Comparison of ENCODE assay signal across 22 cellular contexts in the genomic region with DNA sequence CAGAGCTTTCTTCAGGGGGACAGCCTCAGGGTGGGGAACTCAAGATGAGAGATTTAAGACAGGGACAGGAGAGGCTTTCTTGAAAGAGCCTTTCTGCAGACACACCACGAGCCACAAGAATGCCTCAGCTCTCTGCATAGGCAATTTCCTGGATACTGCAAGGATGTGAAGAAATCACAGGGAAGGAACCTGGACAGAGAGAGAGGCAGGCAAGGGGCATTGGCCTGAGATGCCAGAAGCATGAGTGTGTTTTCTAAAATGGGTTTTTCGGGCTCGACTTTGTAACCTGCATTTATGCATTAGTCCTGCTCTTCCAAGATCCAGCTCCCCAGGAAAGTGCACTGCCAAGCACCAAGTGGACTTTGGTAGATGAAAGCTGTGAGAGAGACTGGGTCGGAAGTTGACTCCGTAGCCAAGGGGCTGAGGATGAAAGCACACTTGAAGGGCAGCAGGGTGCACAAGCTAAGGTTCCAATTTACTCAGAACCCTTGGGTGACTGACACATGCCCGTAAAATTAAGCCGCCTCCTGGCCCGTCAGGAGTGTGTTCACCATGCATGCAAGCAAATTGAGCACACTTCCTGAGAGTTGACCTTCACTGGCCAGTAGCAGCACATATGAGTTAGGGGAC.
DNase-seq lines count a peak whose midpoint lies in the region; ATAC-seq, FAIRE-seq and TF ChIP-seq lines count a peak whose summit lies in the region.
"Had no signal": no experiment of that assay in that cellular context is flagged by ENCODE, and none has a peak within 500 bp of the region (broad histone marks: within the 10 kb centered on the region; RNA-seq: fewer than 3 reads in every experiment).

No MANE protein-coding gene starts in this region.

- no peak for TF ChIP-seq POLR2A in vagina (IDR thresholded peaks at IDR 0.05)

- no peak for FAIRE-seq in frontal cortex (lab: Jason Lieb, UNC)
- FAIRE-seq: HTR-8/SVneo, RCC 7860 had no signal

- H3K4me1 ChIP-seq in vagina (peaks cover 15% of the 10 kb centered on the region), mucosa of descending colon (ENCODE audit: low read depth) (no peaks in the 10 kb centered on the region)
- H3K4me1 ChIP-seq: HAP-1, SJSA1 had no signal

- H3K9me3 ChIP-seq in vagina (no peaks in the 10 kb centered on the region), mucosa of descending colon (no peaks in the 10 kb centered on the region)
- H3K9me3 ChIP-seq: HAP-1, SJSA1 had no signal

- no peak overlapping the region for H3K4me3 Mint-ChIP-seq in activated CD4-positive, alpha-beta T cell treated with anti-CD3 and anti-CD28 coated beads, Interleukin-2, amount 10 ng/mL, durations not matched to agents 24 days and 14 days
- no peak overlapping the region for H3K4me3 Mint-ChIP-seq in activated CD4-positive, alpha-beta T cell treated with anti-CD3 and anti-CD28 coated beads, Interleukin-2, amount 10 ng/mL, durations not matched to agents 7 days and 5 days
- H3K4me3 Mint-ChIP-seq: GM23338 had no signal

- H3K4me1 Mint-ChIP-seq in activated CD4-positive, alpha-beta T cell treated with anti-CD3 and anti-CD28 coated beads, Interleukin-2, amount 10 ng/mL, durations not matched to agents 24 days and 14 days: peaks cover 4% of the 10 kb centered on the region
- no peaks in the 10 kb centered on the region for H3K4me1 Mint-ChIP-seq in activated CD4-positive, alpha-beta T cell treated with anti-CD3 and anti-CD28 coated beads, Interleukin-2, amount 10 ng/mL, durations not matched to agents 7 days and 5 days

- peak overlapping the region; percentile 80 for H3K27ac ChIP-seq in caudate nucleus (ENCODE audit: low read depth, low read length)
- peak overlapping the region; percentile 40 for H3K27ac ChIP-seq in layer of hippocampus (ENCODE audit: low read depth, low read length)
- peak overlapping the region; percentile 46 for H3K27ac ChIP-seq in vagina
- H3K27ac ChIP-seq in brain microvascular endothelial cell: no peak overlapping the region
- H3K27ac ChIP-seq: C4-2B, SJSA1 had no signal

- TF ChIP-seq CTCF in vagina (IDR thresholded peaks at IDR 0.05) (no peak), mucosa of descending colon (IDR thresholded peaks at IDR 0.05) (no peak), brain microvascular endothelial cell (IDR thresholded peaks at IDR 0.05; ENCODE audit: low read depth, low read length, missing control alignments) (no peak)

- no peaks in the 10 kb centered on the region for H3K36me3 ChIP-seq in vagina
- no peaks in the 10 kb centered on the region for H3K36me3 ChIP-seq in mucosa of descending colon (ENCODE audit: low read depth)
- H3K36me3 ChIP-seq in brain microvascular endothelial cell (replicated peaks): no peaks in the 10 kb centered on the region
- H3K36me3 ChIP-seq: HAP-1, SJSA1 had no signal

- CTCF ChIA-PET in activated CD4-positive, alpha-beta T cell treated with anti-CD3 and anti-CD28 coated beads, Interleukin-2, amount 10 ng/mL, durations not matched to agents 7 days and 5 days (lab: Charles Lee): no interaction called here

- POLR2A ChIA-PET in activated CD4-positive, alpha-beta T cell treated with anti-CD3 and anti-CD28 coated beads, Interleukin-2, amount 10 ng/mL, durations not matched to agents 7 days and 5 days (lab: Charles Lee): no interaction called here

- no peak overlapping the region for H3K27ac Mint-ChIP-seq in activated CD4-positive, alpha-beta T cell treated with anti-CD3 and anti-CD28 coated beads, Interleukin-2, amount 10 ng/mL, durations not matched to agents 24 days and 14 days
- no peak overlapping the region for H3K27ac Mint-ChIP-seq in activated CD4-positive, alpha-beta T cell treated with anti-CD3 and anti-CD28 coated beads, Interleukin-2, amount 10 ng/mL, durations not matched to agents 7 days and 5 days
- H3K27ac Mint-ChIP-seq: GM23338 had no signal

- no peaks in the 10 kb centered on the region for H3K9me3 Mint-ChIP-seq in activated CD4-positive, alpha-beta T cell treated with anti-CD3 and anti-CD28 coated beads, Interleukin-2, amount 10 ng/mL, durations not matched to agents 24 days and 14 days
- H3K9me3 Mint-ChIP-seq in activated CD4-positive, alpha-beta T cell treated with anti-CD3 and anti-CD28 coated beads, Interleukin-2, amount 10 ng/mL, durations not matched to agents 7 days and 5 days: no peaks in the 10 kb centered on the region
- H3K9me3 Mint-ChIP-seq: GM23338 had no signal

- H3K4me3 ChIP-seq in vagina (no peak overlapping the region), mucosa of descending colon (no peak overlapping the region), brain microvascular endothelial cell (ENCODE audit: low read depth, low read length) (no peak overlapping the region)
- H3K4me3 ChIP-seq: GM23338, HAP-1, SJSA1 had no signal

- peak; percentile 43 for DNase-seq in activated CD4-positive, alpha-beta T cell treated with anti-CD3 and anti-CD28 coated beads, Interleukin-2, amount 10 ng/mL, durations not matched to agents 24 days and 14 days
- no peak for DNase-seq in activated CD4-positive, alpha-beta T cell treated with anti-CD3 and anti-CD28 coated beads, Interleukin-2, amount 10 ng/mL, durations not matched to agents 7 days and 5 days
- DNase-seq in caudate nucleus (lab: John Stamatoyannopoulos, UW): no peak
- peak in 1 of 2 donors; percentile 86 for DNase-seq in vagina (ENCODE audit: extremely low spot score in 2 of 2)
- no peak for DNase-seq in mucosa of descending colon
- no peak for DNase-seq in brain microvascular endothelial cell
- no peak for DNase-seq in frontal cortex (ENCODE audit: low spot score in 2 of 2)
- DNase-seq: 8988T, DMS53, GDM1, KG1, MV-4-11, NCI-H2081, NCI-H446, OCI-M1 had no signal

- no peaks in the 10 kb centered on the region for H3K27me3 ChIP-seq in layer of hippocampus (ENCODE audit: control insufficient read depth, insufficient read depth, low read length)
- H3K27me3 ChIP-seq in vagina: no peaks in the 10 kb centered on the region
- no peaks in the 10 kb centered on the region for H3K27me3 ChIP-seq in brain microvascular endothelial cell (replicated peaks)
- H3K27me3 ChIP-seq: SJSA1 had no signal

- peaks cover 7% of the 10 kb centered on the region for H3K27me3 Mint-ChIP-seq in activated CD4-positive, alpha-beta T cell treated with anti-CD3 and anti-CD28 coated beads, Interleukin-2, amount 10 ng/mL, durations not matched to agents 24 days and 14 days
- H3K27me3 Mint-ChIP-seq in activated CD4-positive, alpha-beta T cell treated with anti-CD3 and anti-CD28 coated beads, Interleukin-2, amount 10 ng/mL, durations not matched to agents 7 days and 5 days: peaks cover 9% of the 10 kb centered on the region

- in situ Hi-C loops in brain microvascular endothelial cell (cut with HindIII; ENCODE audit: low pct_ligation_motif_present, low sequenced_read_pairs): no loop called here

- intact Hi-C loops in activated CD4-positive, alpha-beta T cell treated with anti-CD3 and anti-CD28 coated beads, Interleukin-2, amount 10 ng/mL, durations not matched to agents 24 days and 14 days (cut with micrococcal nuclease): no loop called here
- intact Hi-C loops in vagina (cut with DNase I): no loop called here
- intact Hi-C loops in mucosa of descending colon (cut with DNase I, micrococcal nuclease): no loop called here

- ATAC-seq in mucosa of descending colon: no peak
- ATAC-seq: GM23338 had no signal

- no peaks in the 10 kb centered on the region for H3K36me3 Mint-ChIP-seq in activated CD4-positive, alpha-beta T cell treated with anti-CD3 and anti-CD28 coated beads, Interleukin-2, amount 10 ng/mL, durations not matched to agents 24 days and 14 days (ENCODE audit: low read depth)
- no peaks in the 10 kb centered on the region for H3K36me3 Mint-ChIP-seq in activated CD4-positive, alpha-beta T cell treated with anti-CD3 and anti-CD28 coated beads, Interleukin-2, amount 10 ng/mL, durations not matched to agents 7 days and 5 days (ENCODE audit: low read depth)
